In genomic region chr17:61496174-61496956, GRCh38 we compare ENCODE assay signal across 29 cellular contexts. TPM values are rescaled to one million over a fixed set of nuclear protein-coding genes. Genes with fewer than 3 reads are reported as not detected.
A peak's percentile ranks its signal among the peaks of the same experiment; 100 is the strongest.
DNase-seq lines count a peak whose midpoint lies in the region; ATAC-seq, FAIRE-seq and TF ChIP-seq lines count a peak whose summit lies in the region.
"Had no signal": no experiment of that assay in that cellular context is flagged by ENCODE, and none has a peak within 500 bp of the region (broad histone marks: within the 10 kb centered on the region; RNA-seq: fewer than 3 reads in every experiment).

No MANE protein-coding gene starts in this region.

- DNase-seq in SK-N-SH (no peak), GM12878 (ENCODE audit: low read depth, low spot score) (no peak), islet precursor cell (peak; percentile 62), left colon (no peak)
- DNase-seq in activated CD8-positive, alpha-beta memory T cell treated with anti-CD3 and anti-CD28 coated beads for 24 hours = no peak
- DNase-seq: activated naive CD4-positive, alpha-beta T cell; activated T-cell treated with anti-CD3 and anti-CD28 coated beads, Interleukin-2, amount 50 U/mL, for 4 hours; AML-193; amniotic stem cell; heart left ventricle; NCI-H1694; NCI-H2171; NCI-H526; spleen; stimulated activated CD4-positive, alpha-beta T cell treated with anti-CD3 and anti-CD28 coated beads, Interleukin-4, amount 100 ng/mL, for 1 hour; stimulated activated naive CD8-positive, alpha-beta T cell treated with anti-CD3 and anti-CD28 coated beads, Interleukin-15, Interleukin-2, amounts not matched to agents 100 U/mL and 50 U/mL, for 24 hours; T-helper 1 cell had no signal

- CTCF ChIA-PET in SK-N-SH (lab: Yijun Ruan, JAX) = interaction anchor here (0.6 to 2.0 kb wide), 12 partner anchors 9 to 507 kb away, joined by 3 to 10 read pairs (median 4); no protein-coding TSS in a partner anchor
- CTCF ChIA-PET in GM12878 (lab: Yijun Ruan, JAX) = interaction anchor here (0.7 to 1.1 kb wide), 2 partner anchors 15 to 318 kb away, joined by 3 read pairs; no protein-coding TSS in a partner anchor

- intact Hi-C loops in GM12878 (cut with micrococcal nuclease; ENCODE audit: unreplicated experiment) (no loop called here), left colon (cut with DNase I, micrococcal nuclease) (no loop called here)

- SMC1A ChIA-PET in GM12878 (lab: Charles Lee; ENCODE audit: uncharacterized antibody, unreplicated experiment) = interaction anchor here (0.6 to 1.0 kb wide), 2 partner anchors 13 to 42 kb away, joined by 3 read pairs; no protein-coding TSS in a partner anchor

- H3K9me3 ChIP-seq in SK-N-SH (no peaks in the 10 kb centered on the region), GM12878 (replicated peaks; ENCODE audit: control insufficient read depth, insufficient read depth, low read length) (no peaks in the 10 kb centered on the region)

- H3K4me1 ChIP-seq in SK-N-SH (ENCODE audit: control insufficient read depth in 1 of 2, insufficient read depth in 2 of 2, low read depth in 1 of 2, low read length in 1 of 2) (peaks cover 4 to 16% of the 10 kb centered on the region in 2 experiments; a peak in 2 of 4 replicates), GM12878 (ENCODE audit: control insufficient read depth, insufficient read depth, low read length) (no peaks in the 10 kb centered on the region)
- H3K4me1 ChIP-seq: heart left ventricle, spleen had no signal

- no peaks in the 10 kb centered on the region for H3F3A ChIP-seq in SK-N-SH (replicated peaks; ENCODE audit: insufficient read depth)

- H3K9me2 ChIP-seq in SK-N-SH = no peaks in the 10 kb centered on the region

- H3K4me3 ChIP-seq in SK-N-SH (ENCODE audit: low read depth in 2 of 2, low read length in 1 of 2) (no peak overlapping the region), GM12878 (no peak overlapping the region)
- H3K4me3 ChIP-seq: heart left ventricle, spleen had no signal

- H3K9ac ChIP-seq in SK-N-SH (no peak overlapping the region), GM12878 (ENCODE audit: control insufficient read depth, insufficient read depth, low read length) (no peak overlapping the region)

- POLR2A ChIA-PET in SK-N-SH (lab: Yijun Ruan, JAX) (no interaction called here), GM12878 (lab: Charles Lee) (no interaction called here)

- RAD21 ChIA-PET in GM12878 (lab: Charles Lee; ENCODE audit: unreplicated experiment) = no interaction called here

- no peak for TF ChIP-seq CTCF in SK-N-SH (IDR thresholded peaks at IDR 0.05)
- no peak for TF ChIP-seq CTCF in GM12878 (IDR thresholded peaks at IDR 0.05 in 2 of 3, conservative IDR thresholded peaks at IDR 0.05 in 1 of 3; ENCODE audit: control insufficient read depth in 2 of 3, extremely low read depth in 1 of 3, insufficient read depth in 1 of 3, low read depth in 3 of 3, low read length in 3 of 3)
- peak; percentile 93 for TF ChIP-seq CTCF in subcutaneous adipose tissue (IDR thresholded peaks at IDR 0.05; ENCODE audit: low read depth)

- H3K4me2 ChIP-seq in SK-N-SH (no peak overlapping the region), GM12878 (ENCODE audit: control insufficient read depth, insufficient read depth) (no peak overlapping the region)

- no peak for TF ChIP-seq RAD21 in SK-N-SH (IDR thresholded peaks at IDR 0.05; ENCODE audit: low read length)
- TF ChIP-seq RAD21 in GM12878 (IDR thresholded peaks at IDR 0.05; ENCODE audit: insufficient read depth, low read depth, low read length) = no peak

- H3K27me3 ChIP-seq in SK-N-SH (ENCODE audit: insufficient read depth) (no peaks in the 10 kb centered on the region), GM12878 (replicated peaks in 1 of 2; ENCODE audit: control insufficient read depth in 2 of 2, insufficient read depth in 2 of 2, low read length in 1 of 2) (no peaks in the 10 kb centered on the region; a peak in 2 of 4 replicates)
- H3K27me3 ChIP-seq: tibial nerve had no signal

- H4K20me1 ChIP-seq in SK-N-SH (ENCODE audit: insufficient read depth) (no peaks in the 10 kb centered on the region), GM12878 (ENCODE audit: control insufficient read depth, insufficient read depth) (no peaks in the 10 kb centered on the region)

- H3K27ac ChIP-seq in SK-N-SH (ENCODE audit: low read depth in 2 of 2, low read length in 1 of 2) = no peak overlapping the region
- H3K27ac ChIP-seq in GM12878 (ENCODE audit: control insufficient read depth, insufficient read depth) = no peak overlapping the region
- H3K27ac ChIP-seq: 22Rv1, heart left ventricle, spleen, tibial nerve had no signal

- H3K36me3 ChIP-seq in SK-N-SH (replicated peaks in 1 of 2; ENCODE audit: control insufficient read depth in 1 of 2, insufficient read depth in 2 of 2, low read length in 1 of 2) = no peaks in the 10 kb centered on the region
- no peaks in the 10 kb centered on the region for H3K36me3 ChIP-seq in GM12878 (ENCODE audit: control insufficient read depth in 2 of 2, insufficient read depth in 2 of 2, low read length in 1 of 2)
- H3K36me3 ChIP-seq: heart left ventricle, spleen, tibial nerve had no signal

- peak overlapping the region; percentile 48; the same call in 1 of the 2 replicates for H2AFZ ChIP-seq in SK-N-SH (ENCODE audit: low read depth)
- H2AFZ ChIP-seq in GM12878 (ENCODE audit: control insufficient read depth, low read depth, low read length) = no peak overlapping the region

- BruUV-seq in GM12878 (replicated peaks; lab: Mats Ljungman, UMichigan) = no TSS peak

- FAIRE-seq in GM12878 (lab: Jason Lieb, UNC) = no peak

- 80% methylated on average over 12 of the region's 12 CpGs for WGBS in SK-N-SH (ENCODE audit: low lambda C conversion rate)
- WGBS in GM12878 (ENCODE audit: insufficient coverage, insufficient replicate concordance, low lambda C conversion rate, missing lambda C conversion rate) = 51% methylated on average over 12 of the region's 12 CpGs

- ATAC-seq in SK-N-SH treated with all-trans-retinoic acid at 6 μM for 48 hours = no peak
- no peak for ATAC-seq in GM12878
- no peak for ATAC-seq in left colon
- no peak for ATAC-seq in HG03025 (IDR thresholded peaks at IDR 0.05; ENCODE audit: low FRiP score, unreplicated experiment)
- ATAC-seq: activated CD4-positive, alpha-beta T cell treated with anti-CD3 and anti-CD28 coated beads for 36 hours; activated T-cell treated with anti-CD3 and anti-CD28 coated beads, Interleukin-2, amount 50 U/mL, for 4 hours; heart left ventricle; Right ventricle myocardium inferior; stimulated activated naive CD8-positive, alpha-beta T cell treated with anti-CD3 and anti-CD28 coated beads, Interleukin-15, Interleukin-2, amounts not matched to agents 100 U/mL and 50 U/mL, for 24 hours had no signal

- TF ChIP-seq POLR2A in GM12878 (IDR thresholded peaks at IDR 0.05; ENCODE audit: low read depth, low read length) = no peak

- in situ Hi-C loops in GM12878 (cut with MboI) = no loop called here

- no peaks in the 10 kb centered on the region for H3K79me2 ChIP-seq in SK-N-SH (ENCODE audit: insufficient read depth)
- H3K79me2 ChIP-seq in GM12878 (ENCODE audit: control insufficient read depth, insufficient read depth, low read length) = no peaks in the 10 kb centered on the region

- no peak for TF ChIP-seq EP300 in SK-N-SH (IDR thresholded peaks at IDR 0.05; ENCODE audit: borderline replicate concordance in 1 of 2, low read depth in 1 of 2, low read length in 1 of 2)
- TF ChIP-seq EP300 in GM12878 (IDR thresholded peaks at IDR 0.05; ENCODE audit: borderline replicate concordance in 1 of 2, control insufficient read depth in 1 of 2, low read depth in 2 of 2, low read length in 2 of 2) = no peak

TF ChIP-seq in SK-N-SH, 30 proteins besides CTCF, POLR2A, EP300 and RAD21 (continues in another document):
- TF ChIP-seq CHD2 (IDR thresholded peaks at IDR 0.05; ENCODE audit: low read length, partially characterized antibody) = no peak
- no peak for TF ChIP-seq ELF1 (IDR thresholded peaks at IDR 0.05)

TF ChIP-seq in GM12878, 131 proteins besides CTCF, POLR2A, EP300 and RAD21:
- TF ChIP-seq NFXL1 (IDR thresholded peaks at IDR 0.05; ENCODE audit: borderline replicate concordance) (0 out of 2 replicates have a peak, but pooled peaks have one; percentile 22), CEBPB (IDR thresholded peaks at IDR 0.05; ENCODE audit: borderline replicate concordance in 1 of 2, low read depth in 2 of 2, low read length in 2 of 2) (no peak), SIN3A (IDR thresholded peaks at IDR 0.05; ENCODE audit: low read depth, low read length) (no peak), CBX3 (IDR thresholded peaks at IDR 0.05; ENCODE audit: borderline replicate concordance, low read depth) (no peak), SIX5 (IDR thresholded peaks at IDR 0.05; ENCODE audit: low read depth, low read length, severe bottlenecking) (no peak), NFIC (IDR thresholded peaks at IDR 0.05; ENCODE audit: low read depth, low read length) (no peak)

RNA-seq across cellular contexts. Expression of gene TBX4, which starts 44.1 kb away (rescaled TPM):
- polyA plus RNA-seq in SK-N-SH (2012; rRNA removed) = 0.02 and 0.05 TPM in 2 replicates
- 0.05 and 0.19 TPM in 2 replicates for polyA plus RNA-seq in SK-N-SH (2012; cell fraction: cytosol; rRNA removed)
- 0.45 and 0.75 TPM in 2 replicates for polyA plus RNA-seq in SK-N-SH (2012; cell fraction: nucleus; rRNA removed)
- not detected in 2 replicates for total RNA-seq in GM12878 (2013; cell fraction: nucleolus; rRNA removed)
- not detected in 2 replicates for total RNA-seq in GM12878 (2014; rRNA removed)
- not detected in 2 replicates for total RNA-seq in GM12878 (2014; rRNA removed; fragmentation: Illumina TruSeq; extraction: Trizol)
- total RNA-seq in GM12878 (2021) = not detected in 2 replicates
- polyA plus RNA-seq in GM12878 (2011; ENCODE audit: low read depth) = not detected
- polyA plus RNA-seq in GM12878 (2011; rRNA removed) = not detected in 2 replicates
- polyA plus RNA-seq in GM12878 (2011; cell fraction: cytosol; rRNA removed) = 0.03 TPM in 1 of 2 replicates, not detected in the other
- polyA plus RNA-seq in GM12878 (2011; cell fraction: nucleus; rRNA removed) = 0.06 TPM in 1 of 2 replicates, not detected in the other
- 0.07 TPM in 1 of 2 replicates, not detected in the other for polyA plus RNA-seq in GM12878 (2012)
- polyA plus RNA-seq in GM12878 (2014; fragmentation: Illumina TruSeq; extraction: Trizol) = 0.01 TPM in 1 of 2 replicates, not detected in the other
- not detected for polyA plus RNA-seq in GM12878 (2014; fragmentation: Nextera tagmentation; extraction: Ambion mirVana)
- not detected in 2 replicates for polyA plus RNA-seq in GM12878 (2014; rRNA removed)
- not detected for polyA plus RNA-seq in GM12878 (2016; fragmentation: Nextera tagmentation; extraction: Ambion mirVana)
- 0.15 TPM in 1 of 2 replicates, not detected in the other for polyA minus RNA-seq in GM12878 (2011; rRNA and poly(A)+ RNA removed)
- polyA minus RNA-seq in GM12878 (2011; cell fraction: cytosol; rRNA and poly(A)+ RNA removed) = not detected in 2 replicates
- not detected in 2 replicates for polyA minus RNA-seq in GM12878 (2011; cell fraction: nucleus; rRNA and poly(A)+ RNA removed)
- total RNA-seq in subcutaneous adipose tissue = 1 to 10 TPM in 2 of 4 donors, not detected in 2; 1.1 to 4.7 TPM
- not detected for total RNA-seq in left colon
- total RNA-seq: activated CD4-positive, alpha-beta T cell treated with anti-CD3 and anti-CD28 coated beads for 36 hours; activated CD8-positive, alpha-beta memory T cell treated with anti-CD3 and anti-CD28 coated beads for 36 hours; activated T-cell treated with anti-CD3 and anti-CD28 coated beads, Interleukin-2, amount 50 U/mL, for 4 hours; dermis microvascular lymphatic vessel endothelial cell; epithelial cell of proximal tubule; fibroblast of villous mesenchyme; liver; Right ventricle myocardium inferior; spleen; tibial nerve had no signal
- polyA plus RNA-seq: liver, spleen had no signal
